Comparison of ENCODE assay signal across 8 cellular contexts in genomic region chr4:106238819-106239420, GRCh38.
DNase-seq lines count a peak whose midpoint lies in the region; ATAC-seq and TF ChIP-seq lines count a peak whose summit lies in the region.

No MANE protein-coding gene starts in this region.

- BruUV-seq in Calu3 (replicated peaks; lab: Mats Ljungman, UMichigan) = no TSS peak

- peak; percentile 55 for TF ChIP-seq CTCF in Calu3 (IDR thresholded peaks at IDR 0.05; ENCODE audit: unreplicated experiment)
- peak; percentile 56 for TF ChIP-seq CTCF in colonic mucosa (IDR thresholded peaks at IDR 0.05)
- TF ChIP-seq CTCF in nephron (IDR thresholded peaks at IDR 0.05; ENCODE audit: unreplicated experiment in 3 of 3) = peak; percentile 51 to 61 (median 53)

- no peaks in the 10 kb centered on the region for H3K27me3 Mint-ChIP-seq in Calu3 (ENCODE audit: unreplicated experiment)
- H3K27me3 Mint-ChIP-seq in nephron (ENCODE audit: low read depth) = no peaks in the 10 kb centered on the region

- intact Hi-C loops in Calu3 (cut with micrococcal nuclease; ENCODE audit: unreplicated experiment) = no loop called here
- intact Hi-C loops in colonic mucosa (cut with DNase I) = no loop called here

- H3K4me1 Mint-ChIP-seq in Calu3 (ENCODE audit: low read depth, unreplicated experiment) (peaks cover 12% of the 10 kb centered on the region), nephron (no peaks in the 10 kb centered on the region)

- no peaks in the 10 kb centered on the region for H3K27me3 ChIP-seq in colonic mucosa

- H3K4me3 Mint-ChIP-seq in Calu3 (ENCODE audit: low read depth, unreplicated experiment) = no peak overlapping the region
- no peak overlapping the region for H3K4me3 Mint-ChIP-seq in nephron

- no peaks in the 10 kb centered on the region for H3K4me1 ChIP-seq in colonic mucosa

- H3K36me3 Mint-ChIP-seq in Calu3 (ENCODE audit: insufficient read depth, unreplicated experiment) (no peaks in the 10 kb centered on the region), nephron (ENCODE audit: low read depth) (peaks cover 18% of the 10 kb centered on the region)

- H3K4me3 ChIP-seq in colonic mucosa = no peak overlapping the region

- no peaks in the 10 kb centered on the region for H3K9me3 ChIP-seq in colonic mucosa

- CTCF ChIA-PET in Calu3 (lab: Charles Lee) = no interaction called here

- no peak overlapping the region for H3K9ac ChIP-seq in colonic mucosa (ENCODE audit: low read depth in 2 of 2, low read length in 2 of 2)

- no peaks in the 10 kb centered on the region for H3K36me3 ChIP-seq in colonic mucosa

- H3K27ac Mint-ChIP-seq in Calu3 (ENCODE audit: unreplicated experiment) (peak overlapping the region; percentile 11), nephron (no peak overlapping the region)

- DNase-seq in Calu3 (peak; percentile 40), NCI-H748 (lab: John Stamatoyannopoulos, UW; ENCODE audit: unreplicated experiment) (peak; percentile 9), colonic mucosa (peak; percentile 18), SHP77 treated with DMSO at 0.1 percent for 48 hours (lab: John Stamatoyannopoulos, UW) (no peak)
- no peak for DNase-seq in activated CD4-positive, CD25-positive, alpha-beta regulatory T cell (lab: John Stamatoyannopoulos, UW)

- H3K27ac ChIP-seq in colonic mucosa = no peak overlapping the region

- peak; percentile 81 for ATAC-seq in GM18861 (IDR thresholded peaks at IDR 0.05; ENCODE audit: unreplicated experiment)
- ATAC-seq in HG02938 (IDR thresholded peaks at IDR 0.05; ENCODE audit: unreplicated experiment) = peak; percentile 98

- H3K9me3 Mint-ChIP-seq in Calu3 (ENCODE audit: low read depth, unreplicated experiment) = no peaks in the 10 kb centered on the region
- H3K9me3 Mint-ChIP-seq in nephron = no peaks in the 10 kb centered on the region

Comparison
In these comparisons a context has a peak if more than half of its experiments do, and no peak if none do; other contexts are left out.
1. DNase-seq: peak in Calu3 (single experiment), NCI-H748 (single experiment) and colonic mucosa (single experiment); none in SHP77 treated with DMSO at 0.1 percent for 48 hours (single experiment) and activated CD4-positive, CD25-positive, alpha-beta regulatory T cell (0 of 4).
2. Peak in every context shown above with its lines, with median percentiles within 50 percentile points of each other: CTCF ChIP-seq.